1 cellular context compared by ENCODE assay signal in the genomic region with DNA sequence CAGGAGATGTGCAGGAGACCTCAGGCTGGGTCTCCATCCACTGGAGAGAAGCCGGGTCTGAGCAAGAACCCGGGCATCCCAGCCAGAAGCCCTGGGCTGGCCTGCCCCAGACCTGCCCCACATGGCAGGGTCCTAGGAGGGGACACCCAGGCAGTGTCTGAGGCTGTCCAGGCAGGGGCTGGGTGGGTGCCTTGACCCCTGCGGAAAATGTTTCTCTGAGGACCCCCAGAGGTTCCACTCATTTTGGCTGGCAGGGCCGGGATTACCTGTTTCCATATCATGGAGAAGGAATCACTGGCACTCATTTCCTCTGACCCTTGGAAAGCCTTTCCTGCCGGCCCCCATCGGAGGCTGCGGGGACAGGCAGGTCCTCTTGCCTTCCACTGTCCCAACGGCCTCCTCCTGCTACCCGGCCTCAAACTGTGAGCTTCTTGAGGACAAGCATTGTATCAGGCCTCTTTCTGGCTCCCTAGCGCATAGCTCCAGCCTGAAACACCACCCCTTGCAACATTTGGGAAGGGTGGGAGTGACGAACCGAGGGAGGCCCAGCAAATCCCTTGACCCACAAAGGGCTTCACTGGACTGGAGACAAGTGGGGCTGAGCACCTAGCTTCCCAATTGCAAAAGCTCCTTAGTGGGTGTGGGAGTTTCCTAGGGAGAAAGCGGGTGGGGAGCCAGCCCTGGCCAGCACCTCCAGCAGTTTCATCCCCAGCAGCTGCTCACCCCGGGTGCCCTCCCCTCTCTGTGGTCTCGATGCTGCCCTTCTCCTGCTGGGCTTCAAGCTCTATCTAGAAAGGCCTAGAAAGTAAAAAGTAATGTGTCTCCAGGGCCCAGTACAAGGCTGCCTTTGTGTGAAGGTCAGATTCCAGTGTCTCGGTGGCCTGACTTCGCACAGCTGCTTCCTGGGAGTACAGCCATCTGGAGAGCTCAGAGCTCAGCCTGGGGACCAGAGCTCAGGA.
TF ChIP-seq lines count a peak whose summit lies in the region.

No MANE protein-coding gene starts in this region.

TF ChIP-seq in HepG2, 621 proteins besides CTCF, POLR2A, EP300 and RAD21:
- TF ChIP-seq, protein P1, sequence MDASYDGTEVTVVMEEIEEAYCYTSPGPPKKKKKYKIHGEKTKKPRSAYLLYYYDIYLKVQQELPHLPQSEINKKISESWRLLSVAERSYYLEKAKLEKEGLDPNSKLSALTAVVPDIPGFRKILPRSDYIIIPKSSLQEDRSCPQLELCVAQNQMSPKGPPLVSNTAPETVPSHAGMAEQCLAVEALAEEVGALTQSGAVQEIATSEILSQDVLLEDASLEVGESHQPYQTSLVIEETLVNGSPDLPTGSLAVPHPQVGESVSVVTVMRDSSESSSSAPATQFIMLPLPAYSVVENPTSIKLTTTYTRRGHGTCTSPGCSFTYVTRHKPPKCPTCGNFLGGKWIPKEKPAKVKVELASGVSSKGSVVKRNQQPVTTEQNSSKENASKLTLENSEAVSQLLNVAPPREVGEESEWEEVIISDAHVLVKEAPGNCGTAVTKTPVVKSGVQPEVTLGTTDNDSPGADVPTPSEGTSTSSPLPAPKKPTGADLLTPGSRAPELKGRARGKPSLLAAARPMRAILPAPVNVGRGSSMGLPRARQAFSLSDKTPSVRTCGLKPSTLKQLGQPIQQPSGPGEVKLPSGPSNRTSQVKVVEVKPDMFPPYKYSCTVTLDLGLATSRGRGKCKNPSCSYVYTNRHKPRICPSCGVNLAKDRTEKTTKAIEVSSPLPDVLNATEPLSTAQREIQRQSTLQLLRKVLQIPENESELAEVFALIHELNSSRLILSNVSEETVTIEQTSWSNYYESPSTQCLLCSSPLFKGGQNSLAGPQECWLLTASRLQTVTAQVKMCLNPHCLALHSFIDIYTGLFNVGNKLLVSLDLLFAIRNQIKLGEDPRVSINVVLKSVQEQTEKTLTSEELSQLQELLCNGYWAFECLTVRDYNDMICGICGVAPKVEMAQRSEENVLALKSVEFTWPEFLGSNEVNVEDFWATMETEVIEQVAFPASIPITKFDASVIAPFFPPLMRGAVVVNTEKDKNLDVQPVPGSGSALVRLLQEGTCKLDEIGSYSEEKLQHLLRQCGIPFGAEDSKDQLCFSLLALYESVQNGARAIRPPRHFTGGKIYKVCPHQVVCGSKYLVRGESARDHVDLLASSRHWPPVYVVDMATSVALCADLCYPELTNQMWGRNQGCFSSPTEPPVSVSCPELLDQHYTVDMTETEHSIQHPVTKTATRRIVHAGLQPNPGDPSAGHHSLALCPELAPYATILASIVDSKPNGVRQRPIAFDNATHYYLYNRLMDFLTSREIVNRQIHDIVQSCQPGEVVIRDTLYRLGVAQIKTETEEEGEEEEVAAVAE (CRISPR knock-in tag; IDR thresholded peaks at IDR 0.05; ENCODE audit: borderline replicate concordance) = no peak
- TF ChIP-seq MLLT10 (CRISPR knock-in tag; IDR thresholded peaks at IDR 0.05) (no peak), BHLHE40 (IDR thresholded peaks at IDR 0.05; ENCODE audit: low read length) (no peak), CBFB (CRISPR knock-in tag; IDR thresholded peaks at IDR 0.05) (no peak), SNAPC2 (CRISPR knock-in tag; IDR thresholded peaks at IDR 0.05) (no peak), PHB2 (IDR thresholded peaks at IDR 0.05; ENCODE audit: partially characterized antibody) (no peak)
- TF ChIP-seq, protein P2, sequence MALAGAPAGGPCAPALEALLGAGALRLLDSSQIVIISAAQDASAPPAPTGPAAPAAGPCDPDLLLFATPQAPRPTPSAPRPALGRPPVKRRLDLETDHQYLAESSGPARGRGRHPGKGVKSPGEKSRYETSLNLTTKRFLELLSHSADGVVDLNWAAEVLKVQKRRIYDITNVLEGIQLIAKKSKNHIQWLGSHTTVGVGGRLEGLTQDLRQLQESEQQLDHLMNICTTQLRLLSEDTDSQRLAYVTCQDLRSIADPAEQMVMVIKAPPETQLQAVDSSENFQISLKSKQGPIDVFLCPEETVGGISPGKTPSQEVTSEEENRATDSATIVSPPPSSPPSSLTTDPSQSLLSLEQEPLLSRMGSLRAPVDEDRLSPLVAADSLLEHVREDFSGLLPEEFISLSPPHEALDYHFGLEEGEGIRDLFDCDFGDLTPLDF (CRISPR knock-in tag; IDR thresholded peaks at IDR 0.05) = no peak
- TF ChIP-seq, protein P3, sequence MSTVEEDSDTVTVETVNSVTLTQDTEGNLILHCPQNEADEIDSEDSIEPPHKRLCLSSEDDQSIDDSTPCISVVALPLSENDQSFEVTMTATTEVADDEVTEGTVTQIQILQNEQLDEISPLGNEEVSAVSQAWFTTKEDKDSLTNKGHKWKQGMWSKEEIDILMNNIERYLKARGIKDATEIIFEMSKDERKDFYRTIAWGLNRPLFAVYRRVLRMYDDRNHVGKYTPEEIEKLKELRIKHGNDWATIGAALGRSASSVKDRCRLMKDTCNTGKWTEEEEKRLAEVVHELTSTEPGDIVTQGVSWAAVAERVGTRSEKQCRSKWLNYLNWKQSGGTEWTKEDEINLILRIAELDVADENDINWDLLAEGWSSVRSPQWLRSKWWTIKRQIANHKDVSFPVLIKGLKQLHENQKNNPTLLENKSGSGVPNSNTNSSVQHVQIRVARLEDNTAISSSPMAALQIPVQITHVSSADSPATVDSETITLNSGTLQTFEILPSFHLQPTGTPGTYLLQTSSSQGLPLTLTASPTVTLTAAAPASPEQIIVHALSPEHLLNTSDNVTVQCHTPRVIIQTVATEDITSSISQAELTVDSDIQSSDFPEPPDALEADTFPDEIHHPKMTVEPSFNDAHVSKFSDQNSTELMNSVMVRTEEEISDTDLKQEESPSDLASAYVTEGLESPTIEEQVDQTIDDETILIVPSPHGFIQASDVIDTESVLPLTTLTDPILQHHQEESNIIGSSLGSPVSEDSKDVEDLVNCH (CRISPR knock-in tag; IDR thresholded peaks at IDR 0.05) = no peak
- TF ChIP-seq, protein P4, sequence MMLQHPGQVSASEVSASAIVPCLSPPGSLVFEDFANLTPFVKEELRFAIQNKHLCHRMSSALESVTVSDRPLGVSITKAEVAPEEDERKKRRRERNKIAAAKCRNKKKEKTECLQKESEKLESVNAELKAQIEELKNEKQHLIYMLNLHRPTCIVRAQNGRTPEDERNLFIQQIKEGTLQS (CRISPR knock-in tag; IDR thresholded peaks at IDR 0.05) = no peak
